Comparison of ENCODE assay signal across 1 cellular context in the genomic region with DNA sequence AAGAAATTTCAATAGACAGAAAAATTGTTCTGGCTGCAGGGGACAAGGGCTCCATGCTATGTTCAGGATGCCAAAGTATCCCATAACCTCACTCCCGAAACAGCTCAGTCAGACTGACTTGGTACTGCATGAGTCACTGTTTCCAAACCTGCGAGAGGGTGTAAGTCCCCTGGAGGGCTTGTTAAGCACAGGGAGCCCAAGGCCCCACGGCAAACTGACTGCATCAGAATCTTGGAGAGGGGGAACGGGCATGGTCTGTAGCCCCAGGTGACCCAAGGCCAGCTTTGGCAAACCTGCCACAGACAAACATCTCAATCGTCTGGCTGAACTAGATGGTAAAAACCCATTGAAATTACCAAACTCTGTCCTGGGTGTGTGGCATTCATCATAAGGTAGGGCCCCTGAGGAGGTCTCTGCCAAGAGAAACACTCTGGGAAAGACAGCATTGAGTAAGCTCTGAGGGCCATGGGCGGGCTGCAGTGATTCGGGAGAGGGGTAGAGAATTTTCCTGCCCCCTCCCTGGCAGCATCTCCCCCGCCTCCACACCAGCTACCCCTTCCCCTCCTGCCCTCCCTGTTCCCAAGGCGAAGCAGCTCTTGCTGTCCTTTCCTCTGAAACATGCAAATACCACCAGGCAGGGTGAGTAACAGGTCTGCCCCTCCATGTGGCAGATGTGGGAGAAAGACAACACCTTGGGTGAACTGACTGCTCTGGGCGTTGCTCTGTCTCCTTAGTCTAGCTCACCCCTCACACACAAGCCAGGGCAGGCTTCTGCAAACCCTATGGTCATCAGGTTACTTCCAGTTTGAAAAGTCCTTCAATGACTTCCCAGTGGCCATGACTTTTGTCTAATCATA.
TF ChIP-seq lines count a peak whose summit lies in the region.

No MANE protein-coding gene starts in this region.

TF ChIP-seq in HEK293, 187 proteins besides CTCF, POLR2A, EP300 and RAD21 (continued from another document):
- TF ChIP-seq, protein P1, sequence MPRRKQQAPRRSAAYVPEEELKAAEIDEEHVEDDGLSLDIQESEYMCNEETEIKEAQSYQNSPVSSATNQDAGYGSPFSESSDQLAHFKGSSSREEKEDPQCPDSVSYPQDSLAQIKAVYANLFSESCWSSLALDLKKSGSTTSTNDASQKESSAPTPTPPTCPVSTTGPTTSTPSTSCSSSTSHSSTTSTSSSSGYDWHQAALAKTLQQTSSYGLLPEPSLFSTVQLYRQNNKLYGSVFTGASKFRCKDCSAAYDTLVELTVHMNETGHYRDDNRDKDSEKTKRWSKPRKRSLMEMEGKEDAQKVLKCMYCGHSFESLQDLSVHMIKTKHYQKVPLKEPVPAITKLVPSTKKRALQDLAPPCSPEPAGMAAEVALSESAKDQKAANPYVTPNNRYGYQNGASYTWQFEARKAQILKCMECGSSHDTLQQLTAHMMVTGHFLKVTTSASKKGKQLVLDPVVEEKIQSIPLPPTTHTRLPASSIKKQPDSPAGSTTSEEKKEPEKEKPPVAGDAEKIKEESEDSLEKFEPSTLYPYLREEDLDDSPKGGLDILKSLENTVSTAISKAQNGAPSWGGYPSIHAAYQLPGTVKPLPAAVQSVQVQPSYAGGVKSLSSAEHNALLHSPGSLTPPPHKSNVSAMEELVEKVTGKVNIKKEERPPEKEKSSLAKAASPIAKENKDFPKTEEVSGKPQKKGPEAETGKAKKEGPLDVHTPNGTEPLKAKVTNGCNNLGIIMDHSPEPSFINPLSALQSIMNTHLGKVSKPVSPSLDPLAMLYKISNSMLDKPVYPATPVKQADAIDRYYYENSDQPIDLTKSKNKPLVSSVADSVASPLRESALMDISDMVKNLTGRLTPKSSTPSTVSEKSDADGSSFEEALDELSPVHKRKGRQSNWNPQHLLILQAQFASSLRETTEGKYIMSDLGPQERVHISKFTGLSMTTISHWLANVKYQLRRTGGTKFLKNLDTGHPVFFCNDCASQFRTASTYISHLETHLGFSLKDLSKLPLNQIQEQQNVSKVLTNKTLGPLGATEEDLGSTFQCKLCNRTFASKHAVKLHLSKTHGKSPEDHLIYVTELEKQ (tag by site-specific recombination; IDR thresholded peaks at IDR 0.05; ENCODE audit: borderline replicate concordance) = no peak
- TF ChIP-seq, protein P2, sequence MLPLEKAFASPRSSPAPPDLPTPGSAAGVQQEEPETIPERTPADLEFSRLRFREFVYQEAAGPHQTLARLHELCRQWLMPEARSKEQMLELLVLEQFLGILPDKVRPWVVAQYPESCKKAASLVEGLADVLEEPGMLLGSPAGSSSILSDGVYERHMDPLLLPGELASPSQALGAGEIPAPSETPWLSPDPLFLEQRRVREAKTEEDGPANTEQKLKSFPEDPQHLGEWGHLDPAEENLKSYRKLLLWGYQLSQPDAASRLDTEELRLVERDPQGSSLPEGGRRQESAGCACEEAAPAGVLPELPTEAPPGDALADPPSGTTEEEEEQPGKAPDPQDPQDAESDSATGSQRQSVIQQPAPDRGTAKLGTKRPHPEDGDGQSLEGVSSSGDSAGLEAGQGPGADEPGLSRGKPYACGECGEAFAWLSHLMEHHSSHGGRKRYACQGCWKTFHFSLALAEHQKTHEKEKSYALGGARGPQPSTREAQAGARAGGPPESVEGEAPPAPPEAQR (tag by site-specific recombination; IDR thresholded peaks at IDR 0.05) = no peak
- TF ChIP-seq ZFP69B (tag by site-specific recombination; IDR thresholded peaks at IDR 0.05) (no peak), ZNF600 (tag by site-specific recombination; IDR thresholded peaks at IDR 0.05) (peak; percentile 82), ZNF202 (tag by site-specific recombination; IDR thresholded peaks at IDR 0.05; ENCODE audit: borderline replicate concordance) (no peak)
- TF ChIP-seq, protein P3, sequence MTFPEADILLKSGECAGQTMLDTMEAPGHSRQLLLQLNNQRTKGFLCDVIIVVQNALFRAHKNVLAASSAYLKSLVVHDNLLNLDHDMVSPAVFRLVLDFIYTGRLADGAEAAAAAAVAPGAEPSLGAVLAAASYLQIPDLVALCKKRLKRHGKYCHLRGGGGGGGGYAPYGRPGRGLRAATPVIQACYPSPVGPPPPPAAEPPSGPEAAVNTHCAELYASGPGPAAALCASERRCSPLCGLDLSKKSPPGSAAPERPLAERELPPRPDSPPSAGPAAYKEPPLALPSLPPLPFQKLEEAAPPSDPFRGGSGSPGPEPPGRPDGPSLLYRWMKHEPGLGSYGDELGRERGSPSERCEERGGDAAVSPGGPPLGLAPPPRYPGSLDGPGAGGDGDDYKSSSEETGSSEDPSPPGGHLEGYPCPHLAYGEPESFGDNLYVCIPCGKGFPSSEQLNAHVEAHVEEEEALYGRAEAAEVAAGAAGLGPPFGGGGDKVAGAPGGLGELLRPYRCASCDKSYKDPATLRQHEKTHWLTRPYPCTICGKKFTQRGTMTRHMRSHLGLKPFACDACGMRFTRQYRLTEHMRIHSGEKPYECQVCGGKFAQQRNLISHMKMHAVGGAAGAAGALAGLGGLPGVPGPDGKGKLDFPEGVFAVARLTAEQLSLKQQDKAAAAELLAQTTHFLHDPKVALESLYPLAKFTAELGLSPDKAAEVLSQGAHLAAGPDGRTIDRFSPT (tag by site-specific recombination; IDR thresholded peaks at IDR 0.05) = peak; percentile 45; the same call in 1 of the 2 replicates
TF ChIP-seq in HEK293: peak in this region for 9.
